In the genomic region with DNA sequence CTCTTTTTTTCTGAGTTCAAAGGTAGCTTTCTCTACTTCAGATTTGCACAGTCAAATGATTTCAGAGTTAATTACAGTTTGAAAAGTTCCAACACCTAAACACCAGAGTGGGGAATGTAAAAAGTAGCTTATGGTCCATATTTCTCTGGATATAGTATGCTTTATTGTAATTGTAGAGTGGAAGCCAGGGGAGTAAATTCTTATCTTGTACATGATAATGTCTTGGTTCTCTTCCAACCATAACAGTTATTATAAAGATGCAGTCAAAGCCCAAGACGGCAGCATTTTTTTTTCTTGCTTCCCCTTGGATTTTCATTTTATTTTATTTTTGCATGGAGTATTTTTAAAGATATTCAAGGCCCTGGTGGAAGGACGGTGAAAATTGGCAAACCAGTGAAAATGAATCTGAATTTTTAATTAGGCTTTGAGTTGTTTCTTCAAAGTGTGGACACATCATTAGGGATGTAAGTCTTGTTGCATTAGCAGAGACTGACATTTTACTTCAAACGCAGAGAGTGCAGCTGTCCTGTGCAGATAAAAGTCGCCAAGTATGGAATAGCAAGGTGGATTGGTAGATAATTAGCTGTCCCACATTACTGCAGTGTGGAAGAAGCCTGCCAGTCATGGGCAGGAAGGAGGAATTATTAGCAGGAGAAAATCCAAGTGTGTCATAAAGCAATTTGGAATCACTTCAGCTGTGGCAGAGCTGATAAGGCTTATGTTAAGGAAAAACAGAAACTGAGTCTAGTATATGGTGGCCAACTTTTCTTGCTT, we compare ENCODE assay signal across 15 cellular contexts. TPM values are rescaled to one million over a fixed set of nuclear protein-coding genes. Genes with fewer than 3 reads are reported as not detected.
"Had no signal": no experiment of that assay in that cellular context is flagged by ENCODE, and none has a peak within 500 bp of the region (broad histone marks: within the 10 kb centered on the region; RNA-seq: fewer than 3 reads in every experiment).

No MANE protein-coding gene starts in this region.

- H3K27ac ChIP-seq: dorsolateral prefrontal cortex, ovary, spleen, VCaP had no signal

- H3K4me3 ChIP-seq: dorsolateral prefrontal cortex, ovary, spleen had no signal

- H3K9me3 Mint-ChIP-seq: stimulated activated naive B cell treated with anti-CD40 and anti-IgM and Interleukin-4, amounts not matched to agents 10 μg/mL and 1 μg/mL and 100 μg/mL, for 72 hours had no signal

- DNase-seq: activated CD4-positive, alpha-beta T cell treated with anti-CD3 and anti-CD28 coated beads for 1 hour; activated CD4-positive, alpha-beta T cell treated with anti-CD3 and anti-CD28 coated beads, Interleukin-2, amount 50 U/mL, for 4 hours; dorsolateral prefrontal cortex; glutamatergic neuron; hypothalamus; kidney; left ventricle myocardium superior; ovary; spleen; stimulated activated CD4-positive, alpha-beta T cell treated with anti-CD3 and anti-CD28 coated beads, Interleukin-4, amount 100 ng/mL, for 4 hours; stimulated activated naive B cell treated with anti-CD40 and anti-IgM and Interleukin-4, amounts not matched to agents 10 μg/mL and 1 μg/mL and 100 μg/mL, for 72 hours had no signal

- H3K4me3 Mint-ChIP-seq: activated naive CD8-positive, alpha-beta T cell; stimulated activated naive B cell treated with anti-CD40 and anti-IgM and Interleukin-4, amounts not matched to agents 10 μg/mL and 1 μg/mL and 100 μg/mL, for 72 hours had no signal

- ATAC-seq: left ventricle myocardium superior; sciatic nerve; stimulated activated naive B cell treated with anti-CD40 and anti-IgM and Interleukin-4, amounts not matched to agents 10 μg/mL and 1 μg/mL and 100 μg/mL, for 72 hours had no signal

- H3K27me3 Mint-ChIP-seq: activated naive CD8-positive, alpha-beta T cell had no signal

- H3K27ac Mint-ChIP-seq: activated naive CD8-positive, alpha-beta T cell; stimulated activated naive B cell treated with anti-CD40 and anti-IgM and Interleukin-4, amounts not matched to agents 10 μg/mL and 1 μg/mL and 100 μg/mL, for 72 hours had no signal

- H3K9me3 ChIP-seq: ovary, spleen had no signal

- H3K36me3 Mint-ChIP-seq: activated naive CD8-positive, alpha-beta T cell; stimulated activated naive B cell treated with anti-CD40 and anti-IgM and Interleukin-4, amounts not matched to agents 10 μg/mL and 1 μg/mL and 100 μg/mL, for 72 hours had no signal

- H3K36me3 ChIP-seq: ovary, spleen had no signal

- H3K27me3 ChIP-seq: dorsolateral prefrontal cortex, ovary had no signal

RNA-seq across cellular contexts. Expression of a gene that starts 11.3 kb away (rescaled TPM):
- total RNA-seq: T-helper 1 cell treated with Interleukin-12 subunit alpha and Interleukin-12 subunit beta and Interleukin-4 antibody, amounts not matched to agents 30 ng/mL and 1 ng/mL, for 36 hours had no signal
